ENCODE assay signal across 8 cellular contexts in genomic region chr19:57434386-57435061, GRCh38. TPM values are rescaled to one million over a fixed set of nuclear protein-coding genes. Genes with fewer than 3 reads are reported as not detected.
DNase-seq lines count a peak whose midpoint lies in the region; ATAC-seq and TF ChIP-seq lines count a peak whose summit lies in the region.

No MANE protein-coding gene starts in this region.

- H3K36me3 Mint-ChIP-seq in activated CD4-positive, alpha-beta T cell treated with anti-CD3 and anti-CD28 coated beads for 36 hours (ENCODE audit: low read depth), result peaks cover 45% of the 10 kb centered on the region

- 20 to 47% methylated on average over 2 to 14 of the region's 15 CpGs for WGBS in transverse colon (ENCODE audit: low coverage in 1 of 2), 2 donors

- H3K9me3 Mint-ChIP-seq in activated CD4-positive, alpha-beta T cell treated with anti-CD3 and anti-CD28 coated beads for 36 hours (ENCODE audit: low read depth), result peaks cover 12% of the 10 kb centered on the region

- H3K4me1 ChIP-seq in adipocyte (ENCODE audit: control insufficient read depth, insufficient read depth, low read length), result peaks cover 16% of the 10 kb centered on the region
- peaks cover 9 to 21% of the 10 kb centered on the region in 2 donors for H3K4me1 ChIP-seq in left lung
- peaks cover 9 to 21% (median 10%) of the 10 kb centered on the region in 4 donors for H3K4me1 ChIP-seq in transverse colon

- TF ChIP-seq EP300 in transverse colon (IDR thresholded peaks at IDR 0.05; ENCODE audit: low read depth), result no peak

- H3K36me3 ChIP-seq in adipocyte (ENCODE audit: control insufficient read depth, insufficient read depth, low read length, severe bottlenecking), result peaks cover 6% of the 10 kb centered on the region
- H3K36me3 ChIP-seq in left lung, result peaks cover 0 to 15% of the 10 kb centered on the region in 2 donors
- peaks cover 0 to 10% (median 0%) of the 10 kb centered on the region in 4 donors for H3K36me3 ChIP-seq in transverse colon

- ATAC-seq in activated CD4-positive, alpha-beta T cell treated with anti-CD3 and anti-CD28 coated beads for 36 hours, result peak; percentile 10
- ATAC-seq in HG03135 (IDR thresholded peaks at IDR 0.05; ENCODE audit: unreplicated experiment) (peak; percentile 20), left lung (peak; percentile 2)

- DNase-seq in activated CD4-positive, alpha-beta T cell treated with anti-CD3 and anti-CD28 coated beads for 36 hours, result no peak
- no peak for DNase-seq in activated CD4-positive, alpha-beta T cell treated with anti-CD3 and anti-CD28 coated beads, Interleukin-2, amount 50 U/mL, for 1 hour
- DNase-seq in adipocyte (ENCODE audit: low read depth), result no peak
- DNase-seq in left lung, result no peak
- DNase-seq in transverse colon, result no peak
- DNase-seq in T-helper 9 cell, result no peak
- no peak for DNase-seq in OCI-M1 (lab: John Stamatoyannopoulos, UW)

- in situ Hi-C loops in transverse colon (cut with MboI; ENCODE audit: low pct_ligation_motif_present in 1 of 4, low pct_unique_long_range_greater_than_20kb in 1 of 4, low sequenced_read_pairs in 3 of 4), result no loop called here

- TF ChIP-seq CTCF in left lung (IDR thresholded peaks at IDR 0.05) (no peak), transverse colon (IDR thresholded peaks at IDR 0.05) (no peak)

- peak overlapping the region; percentile 89 for H3K27ac Mint-ChIP-seq in activated CD4-positive, alpha-beta T cell treated with anti-CD3 and anti-CD28 coated beads for 36 hours

- intact Hi-C loops in activated CD4-positive, alpha-beta T cell treated with anti-CD3 and anti-CD28 coated beads for 36 hours (cut with DNase I, micrococcal nuclease), result loop anchor here (1.0 to 10.0 kb wide), 26 partner anchors 23 to 1120 kb away; partner anchors contain the start of genes TRAPPC2B (in 2 of the 2), ZNF17 (in 2 of the 2), ZNF547 (in 2 of the 2) and ZNF548 (in 2 of the 2)
- intact Hi-C loops in left lung (cut with DNase I), result no loop called here
- intact Hi-C loops in transverse colon (cut with DNase I; ENCODE audit: low total_unique reads), result no loop called here

- H3K4me1 Mint-ChIP-seq in activated CD4-positive, alpha-beta T cell treated with anti-CD3 and anti-CD28 coated beads for 36 hours, result peaks cover 21% of the 10 kb centered on the region

- no peak for TF ChIP-seq POLR2A in transverse colon (IDR thresholded peaks at IDR 0.05)

- peak overlapping the region; percentile 92 for H3K4me3 Mint-ChIP-seq in activated CD4-positive, alpha-beta T cell treated with anti-CD3 and anti-CD28 coated beads for 36 hours

- H3K4me3 ChIP-seq in adipocyte (ENCODE audit: low read length), result peak overlapping the region; percentile 95
- peak overlapping the region; percentile 92 to 93 for H3K4me3 ChIP-seq in left lung
- H3K4me3 ChIP-seq in transverse colon, result peak overlapping the region; percentile 38 to 86 (median 59)

- POLR2A ChIA-PET in activated CD4-positive, alpha-beta T cell treated with anti-CD3 and anti-CD28 coated beads for 36 hours (lab: Charles Lee), result interaction anchor here (0.5 to 0.6 kb wide), 2 partner anchors 8 to 48 kb away, joined by 3 read pairs; no protein-coding TSS in a partner anchor

- H3K27ac ChIP-seq in left lung (peak overlapping the region; percentile 45 to 61), transverse colon (peak overlapping the region in 2 of 4 donors; percentile 78 to 82)

- H3K9ac ChIP-seq in adipocyte (ENCODE audit: low read length), result peak overlapping the region; percentile 88

- H3K27me3 ChIP-seq in adipocyte (replicated peaks; ENCODE audit: control insufficient read depth, insufficient read depth, low read length), result no peaks in the 10 kb centered on the region
- no peaks in the 10 kb centered on the region for H3K27me3 ChIP-seq in left lung
- no peaks in the 10 kb centered on the region for H3K27me3 ChIP-seq in transverse colon

- CTCF ChIA-PET in activated CD4-positive, alpha-beta T cell treated with anti-CD3 and anti-CD28 coated beads for 36 hours (lab: Charles Lee), result no interaction called here

- H3K9me3 ChIP-seq in adipocyte (ENCODE audit: control insufficient read depth, low read length) (no peaks in the 10 kb centered on the region), left lung (no peaks in the 10 kb centered on the region), transverse colon (no peaks in the 10 kb centered on the region)

- H3K27me3 Mint-ChIP-seq in activated CD4-positive, alpha-beta T cell treated with anti-CD3 and anti-CD28 coated beads for 36 hours, result no peaks in the 10 kb centered on the region

RNA-seq across cellular contexts. Expression of gene ZNF749, which starts 0.6 kb away (rescaled TPM):
- total RNA-seq in activated CD4-positive, alpha-beta T cell treated with anti-CD3 and anti-CD28 coated beads for 36 hours, result 10 to 100 TPM; 10.6 to 17.9 TPM
- total RNA-seq in left lung (10 to 100 TPM; 10.3 to 12.2 TPM), transverse colon (10 to 100 TPM in 2 of 4 donors, 1 to 10 TPM in 1, under 1 TPM in 1; 0.75 to 19.1 (median 7.1) TPM)

RNA-seq across cellular contexts. Expression of gene VN1R1, which starts 22.4 kb away (rescaled TPM):
- under 1 TPM; 0.09 to 0.16 TPM for total RNA-seq in activated CD4-positive, alpha-beta T cell treated with anti-CD3 and anti-CD28 coated beads for 36 hours
- total RNA-seq in left lung (1 to 10 TPM in 1 of 2 donors, under 1 TPM in 1; 0.65 to 1.0 TPM), transverse colon (10 to 100 TPM in 1 of 4 donors, under 1 TPM in 1, not detected in 2; 0.14 to 13.8 TPM)

RNA-seq across cellular contexts. Expression of gene ZNF17, which starts 23.6 kb away (rescaled TPM):
- 1 to 10 TPM; 6.4 to 8.3 TPM for total RNA-seq in activated CD4-positive, alpha-beta T cell treated with anti-CD3 and anti-CD28 coated beads for 36 hours
- total RNA-seq in left lung (1 to 10 TPM; 8.9 to 9.3 TPM), transverse colon (10 to 100 TPM; 10.6 to 53.1 (median 13.2) TPM)

RNA-seq across cellular contexts. Expression of gene ZNF772, which starts 42.8 kb away (rescaled TPM):
- 1 to 10 TPM; 6.5 to 7.5 TPM for total RNA-seq in activated CD4-positive, alpha-beta T cell treated with anti-CD3 and anti-CD28 coated beads for 36 hours
- 10 to 100 TPM in 1 of 2 donors, 1 to 10 TPM in 1; 9.2 to 12.7 TPM for total RNA-seq in left lung
- total RNA-seq in transverse colon, result 10 to 100 TPM in 1 of 4 donors, 1 to 10 TPM in 2, under 1 TPM in 1; 0.75 to 25.9 (median 6.0) TPM

RNA-seq across cellular contexts. Expression of gene ZNF548, which starts 44.9 kb away (rescaled TPM):
- 10 to 100 TPM; 15.1 to 20.3 TPM for total RNA-seq in activated CD4-positive, alpha-beta T cell treated with anti-CD3 and anti-CD28 coated beads for 36 hours
- total RNA-seq in left lung (10 to 100 TPM; 13.8 to 17.1 TPM), transverse colon (10 to 100 TPM in 2 of 4 donors, 1 to 10 TPM in 2; 4.2 to 13.1 (median 8.2) TPM)

Comparison
In these comparisons a context has a peak if more than half of its experiments do, and no peak if none do; other contexts are left out.
1. intact Hi-C loops: an anchor here in activated CD4-positive, alpha-beta T cell treated with anti-CD3 and anti-CD28 coated beads for 36 hours (1.0 to 10.0 kb wide); none called in left lung and transverse colon.